ENCODE assay signal across 19 cellular contexts in the genomic region with DNA sequence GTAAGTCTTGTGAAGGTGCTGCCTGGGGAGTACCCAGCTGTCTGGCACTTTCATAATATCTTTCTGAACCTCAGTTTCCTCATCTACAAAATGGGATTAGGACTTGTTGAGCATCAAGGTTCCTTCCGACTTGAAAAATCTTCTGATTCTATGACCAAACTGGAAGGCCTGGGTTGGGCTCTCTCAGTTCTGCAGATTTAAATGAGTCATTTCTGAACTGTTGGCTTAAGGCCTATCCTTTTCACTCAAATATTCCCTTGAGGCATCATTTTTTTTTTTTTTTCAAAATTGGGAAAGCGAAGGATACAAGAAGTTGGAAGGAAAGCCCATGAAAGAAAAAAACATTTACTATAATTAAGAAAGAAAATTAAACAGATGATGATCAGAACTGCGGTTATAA. TPM values are rescaled to one million over a fixed set of nuclear protein-coding genes. Genes with fewer than 3 reads are reported as not detected.
A peak's percentile ranks its signal among the peaks of the same experiment; 100 is the strongest.
DNase-seq lines count a peak whose midpoint lies in the region; ATAC-seq, FAIRE-seq and TF ChIP-seq lines count a peak whose summit lies in the region.
"Had no signal": no experiment of that assay in that cellular context is flagged by ENCODE, and none has a peak within 500 bp of the region (broad histone marks: within the 10 kb centered on the region; RNA-seq: fewer than 3 reads in every experiment).

No MANE protein-coding gene starts in this region.

- no peak overlapping the region for H4K8ac ChIP-seq in H9 (replicated peaks; ENCODE audit: insufficient read length, low read depth, low read length)

- no peak overlapping the region for H2AK5ac ChIP-seq in H9 (ENCODE audit: insufficient read length, low read length)

- H2AFZ ChIP-seq in K562 (ENCODE audit: low read depth, low read length) (no peak overlapping the region), H9 (ENCODE audit: low read length) (no peak overlapping the region)
- H2AFZ ChIP-seq: neural progenitor cell had no signal

- BruUV-seq in K562 (replicated peaks; lab: Mats Ljungman, UMichigan): no TSS peak

- peaks cover 12 to 15% of the 10 kb centered on the region in 2 experiments for H3K9me3 Mint-ChIP-seq in H9
- H3K9me3 Mint-ChIP-seq: CD8-positive, alpha-beta T cell had no signal

- H3K36me3 ChIP-seq in K562 (ENCODE audit: control insufficient read depth, insufficient read depth, low read length) (no peaks in the 10 kb centered on the region), subcutaneous abdominal adipose tissue (ENCODE audit: control insufficient read depth in 5 of 5, insufficient read depth in 5 of 5, low read length in 5 of 5) (no peaks in the 10 kb centered on the region)
- H3K36me3 ChIP-seq: HAP-1, neural progenitor cell had no signal

- H3K27me3 Mint-ChIP-seq in H9 (ENCODE audit: low read depth): peaks cover 4% of the 10 kb centered on the region

- no peak for FAIRE-seq in K562 (lab: Jason Lieb, UNC)
- FAIRE-seq: urothelium cell line had no signal

- WGBS in K562 (ENCODE audit: insufficient coverage, low coverage, missing lambda C conversion rate): 5% methylated on average over 3 of the region's 3 CpGs
- no CpG with 5 or more reads among the region's 3 CpGs for WGBS in H9 (ENCODE audit: extremely low coverage, insufficient read length, low lambda C conversion rate)

- H4K20me1 ChIP-seq in K562 (replicated peaks; ENCODE audit: control insufficient read depth, insufficient read depth, low read length): no peaks in the 10 kb centered on the region
- H4K20me1 ChIP-seq in H9 (ENCODE audit: control insufficient read depth, insufficient read depth, insufficient read length): no peaks in the 10 kb centered on the region

- H3K9ac ChIP-seq in K562 (ENCODE audit: insufficient read depth in 1 of 2, low read depth in 2 of 2, low read length in 2 of 2): no peak overlapping the region
- peak overlapping the region in 1 of 5 donors; percentile 17 for H3K9ac ChIP-seq in subcutaneous abdominal adipose tissue (ENCODE audit: low read length in 5 of 5)
- H3K9ac ChIP-seq in H9 (ENCODE audit: extremely low read depth, insufficient read length, low read length): no peak overlapping the region
- H3K9ac ChIP-seq: neural progenitor cell had no signal

- ATAC-seq in K562: no peak
- ATAC-seq: CD8-positive, alpha-beta T cell had no signal

- no peak overlapping the region for H3K27ac Mint-ChIP-seq in H9
- H3K27ac Mint-ChIP-seq: CD8-positive, alpha-beta T cell; neural progenitor cell had no signal

- no peak for TF ChIP-seq EP300 in K562 (IDR thresholded peaks at IDR 0.05; ENCODE audit: low read length)

- no peaks in the 10 kb centered on the region for H3K9me1 ChIP-seq in K562 (ENCODE audit: control insufficient read depth, insufficient read depth, low read length)

- H3K4me3 Mint-ChIP-seq in H9: no peak overlapping the region
- H3K4me3 Mint-ChIP-seq: CD8-positive, alpha-beta T cell; neural progenitor cell had no signal

- H3K36me3 Mint-ChIP-seq in H9 (ENCODE audit: insufficient read depth in 1 of 3, low read depth in 3 of 3): peaks cover 4 to 14% (median 8%) of the 10 kb centered on the region in 3 experiments; a peak in 5 of 7 replicates
- H3K36me3 Mint-ChIP-seq: CD8-positive, alpha-beta T cell had no signal

- H3K79me1 ChIP-seq in H9 (ENCODE audit: insufficient read depth, low read depth, low read length, poor library complexity, severe bottlenecking): no peaks in the 10 kb centered on the region

- no peaks in the 10 kb centered on the region for H3K23me2 ChIP-seq in H9 (ENCODE audit: insufficient read length, low read depth, low read length, poor library complexity, severe bottlenecking)

- POLR2A ChIA-PET in K562 (lab: Yijun Ruan, JAX): no interaction called here

- H2BK20ac ChIP-seq in H9 (ENCODE audit: low read depth, low read length, poor library complexity, severe bottlenecking): no peak overlapping the region

- H3K27me3 ChIP-seq in K562 (ENCODE audit: control insufficient read depth in 2 of 2, insufficient read depth in 2 of 2, low read length in 2 of 2) (peaks cover 6 to 15% of the 10 kb centered on the region in 2 experiments; a peak in 4 of 5 replicates), subcutaneous abdominal adipose tissue (ENCODE audit: control insufficient read depth in 5 of 5, insufficient read depth in 4 of 5, low read length in 5 of 5) (no peaks in the 10 kb centered on the region), H9 (ENCODE audit: insufficient read depth, low read length) (no peaks in the 10 kb centered on the region)
- H3K27me3 ChIP-seq: neural progenitor cell had no signal

- no peak overlapping the region for H2BK12ac ChIP-seq in H9 (ENCODE audit: insufficient read length, low read depth, low read length)

- H3K4me2 ChIP-seq in K562 (ENCODE audit: insufficient read depth, low read length) (no peak overlapping the region), H9 (ENCODE audit: insufficient read depth, insufficient read length, low read length) (no peak overlapping the region)
- H3K4me2 ChIP-seq: neural progenitor cell had no signal

- DNase-seq in HCEC 1CT (peak; percentile 47), K562 (ENCODE audit: extremely low read depth in 1 of 4, low spot score in 3 of 4) (no peak), foreskin fibroblast (peak; percentile 64 to 89), SKM-1 (lab: John Stamatoyannopoulos, UW; ENCODE audit: unreplicated experiment) (no peak), GM13976 (ENCODE audit: low spot score) (no peak), H9 (no peak)
- DNase-seq: activated naive CD4-positive, alpha-beta T cell; CD8-positive, alpha-beta T cell; cerebellar nuclear complex; GF-D8; NCI-H1930; SIG-M5; stimulated activated naive CD4-positive, alpha-beta T cell treated with Interleukin-2 at 50 U/mL for 16 hours had no signal

- no peaks in the 10 kb centered on the region for H3K4me1 ChIP-seq in K562 (replicated peaks in 1 of 2; ENCODE audit: control insufficient read depth in 2 of 2, insufficient read depth in 2 of 2, low read length in 2 of 2)
- H3K4me1 ChIP-seq in subcutaneous abdominal adipose tissue (ENCODE audit: control insufficient read depth in 5 of 5, insufficient read depth in 5 of 5, low read length in 5 of 5): peaks cover 0 to 31% (median 17%) of the 10 kb centered on the region in 5 donors
- no peaks in the 10 kb centered on the region for H3K4me1 ChIP-seq in H9 (ENCODE audit: insufficient read depth, low read length)
- H3K4me1 ChIP-seq: neural progenitor cell had no signal

- intact Hi-C loops in K562 (cut with micrococcal nuclease): loop anchor here (5.0 kb wide), 2 partner anchors 156 to 219 kb away; no protein-coding TSS in a partner anchor

- no peak overlapping the region for H2BK5ac ChIP-seq in H9 (ENCODE audit: insufficient read length, low read length)

- no peak overlapping the region for H3K23ac ChIP-seq in H9 (ENCODE audit: insufficient read length, low read depth, low read length)

- H3K56ac ChIP-seq in H9 (ENCODE audit: insufficient read length, low read depth, low read length): no peak overlapping the region

- H3K79me2 ChIP-seq in K562 (ENCODE audit: control insufficient read depth, insufficient read depth, low read length): no peaks in the 10 kb centered on the region
- H3K79me2 ChIP-seq in H9 (ENCODE audit: insufficient read depth, low read length): no peaks in the 10 kb centered on the region

- H3K14ac ChIP-seq in H9 (ENCODE audit: insufficient read depth, low read length): no peak overlapping the region

- peaks cover 6 to 11% of the 10 kb centered on the region in 2 experiments; a peak in 3 of 4 replicates for H3K4me1 Mint-ChIP-seq in H9

- no peak overlapping the region for H2BK120ac ChIP-seq in H9 (ENCODE audit: low read depth, low read length, poor library complexity, severe bottlenecking)

- no peak for TF ChIP-seq CTCF in K562 (IDR thresholded peaks at IDR 0.05 in 2 of 3, conservative IDR thresholded peaks at IDR 0.05 in 1 of 3; ENCODE audit: insufficient read depth in 2 of 3, low read depth in 1 of 3, low read length in 3 of 3)
- TF ChIP-seq CTCF in foreskin fibroblast (IDR thresholded peaks at IDR 0.05; ENCODE audit: low read depth, low read length): no peak
- TF ChIP-seq CTCF in GM13976 (IDR thresholded peaks at IDR 0.05; ENCODE audit: borderline replicate concordance, control extremely low read depth, extremely low read depth, insufficient read depth, missing control alignments): no peak
- no peak for TF ChIP-seq CTCF in H9 (conservative IDR thresholded peaks at IDR 0.05)

- no peak overlapping the region for H3T11ph ChIP-seq in H9 (ENCODE audit: low read length)

- TF ChIP-seq RAD21 in K562 (CRISPR knock-in tag; conservative IDR thresholded peaks at IDR 0.05 in 1 of 2, IDR thresholded peaks at IDR 0.05 in 1 of 2): no peak

- H2BK15ac ChIP-seq in H9 (ENCODE audit: low read depth, low read length): no peak overlapping the region

- no peak overlapping the region for H4K91ac ChIP-seq in H9 (ENCODE audit: insufficient read length, low read depth, low read length)

- in situ Hi-C loops in K562 (cut with MboI) (no loop called here), GM13976 (cut with MboI; ENCODE audit: low sequenced_read_pairs, unreplicated experiment) (no loop called here)

- no peaks in the 10 kb centered on the region for H3K9me3 ChIP-seq in K562 (replicated peaks; ENCODE audit: control insufficient read depth, insufficient read depth, low read depth, low read length)
- no peaks in the 10 kb centered on the region for H3K9me3 ChIP-seq in subcutaneous abdominal adipose tissue (ENCODE audit: control insufficient read depth in 5 of 5, low read length in 5 of 5)
- no peaks in the 10 kb centered on the region for H3K9me3 ChIP-seq in H9 (ENCODE audit: control insufficient read depth, low read depth, low read length)
- H3K9me3 ChIP-seq: HAP-1 had no signal

- CTCF ChIA-PET in K562 (lab: Yijun Ruan, JAX; ENCODE audit: low intra/inter-chr PET ratio): no interaction called here

- H3K4ac ChIP-seq in H9 (ENCODE audit: low read depth, low read length): no peak overlapping the region

- H3K18ac ChIP-seq in H9 (ENCODE audit: insufficient read length, low read depth, low read length): no peak overlapping the region

- TF ChIP-seq POLR2A in K562 (conservative IDR thresholded peaks at IDR 0.05): no peak

- no peak overlapping the region for H4K5ac ChIP-seq in H9 (ENCODE audit: insufficient read length, low read depth, low read length)

- H3K4me3 ChIP-seq in K562 (no peak overlapping the region), foreskin fibroblast (ENCODE audit: low read depth in 1 of 2, low read length in 2 of 2) (no peak overlapping the region), subcutaneous abdominal adipose tissue (ENCODE audit: low read depth in 1 of 5, low read length in 5 of 5) (no peak overlapping the region)
- H3K4me3 ChIP-seq: HAP-1, neural progenitor cell had no signal

- H3K27ac ChIP-seq in K562 (ENCODE audit: extremely low read depth, low read depth, low read length) (no peak overlapping the region), subcutaneous abdominal adipose tissue (ENCODE audit: low read depth, low read length) (peak overlapping the region; percentile 6), H9 (ENCODE audit: insufficient read length, low read depth, low read length) (no peak overlapping the region)
- H3K27ac ChIP-seq: epithelial cell of prostate, HL-60, neural progenitor cell had no signal

RNA-seq across cellular contexts. Expression of a gene that starts 40.8 kb away (rescaled TPM):
- total RNA-seq in K562 (2011; cell fraction: chromatin; rRNA removed; ENCODE audit: low replicate concordance): not detected in 2 replicates
- total RNA-seq in K562 (2011; cell fraction: nucleolus; rRNA removed): not detected in 2 replicates
- total RNA-seq in K562 (2011; cell fraction: nucleoplasm; rRNA removed): not detected in 2 replicates
- total RNA-seq in K562 (2014; rRNA removed) (not detected in 2 replicates), K562 (2014; rRNA removed; fragmentation: Illumina TruSeq; extraction: Trizol) (not detected in 2 replicates), K562 (2015; rRNA removed; fragmentation: Illumina TruSeq; extraction: Trizol) (not detected in 2 replicates), K562 (2021) (0.07 and 0.13 TPM in 2 replicates), H9 (2021) (2.7 and 2.9 TPM in 2 replicates)
- polyA plus RNA-seq in K562 (2011; rRNA removed) (not detected in 2 replicates), K562 (2014; fragmentation: Illumina TruSeq; extraction: Trizol) (not detected in 2 replicates), K562 (2014; fragmentation: Nextera tagmentation; extraction: Ambion mirVana) (not detected), K562 (2014; rRNA removed) (not detected in 2 replicates)
- polyA plus RNA-seq in K562 (2011; cell fraction: cytosol; rRNA removed): not detected in 2 replicates
- polyA plus RNA-seq in K562 (2011; cell fraction: nucleus; rRNA removed): not detected in 2 replicates
- not detected in 2 replicates for polyA plus RNA-seq in K562 (2012)
- polyA minus RNA-seq in K562 (2011; rRNA and poly(A)+ RNA removed): not detected in 2 replicates
- not detected in 2 replicates for polyA minus RNA-seq in K562 (2011; cell fraction: cytosol; rRNA and poly(A)+ RNA removed)
- polyA minus RNA-seq in K562 (2011; cell fraction: nucleus; rRNA and poly(A)+ RNA removed): not detected in 2 replicates
- total RNA-seq: CD8-positive, alpha-beta T cell had no signal

Comparison
In these comparisons a context has a peak if more than half of its experiments do, and no peak if none do; other contexts are left out.
1. DNase-seq: peak in HCEC 1CT (single experiment) and foreskin fibroblast (2 of 2); none in K562 (0 of 4), SKM-1 (single experiment), GM13976 (single experiment) and H9 (single experiment).